16 cellular contexts compared by ENCODE assay signal in genomic region chr5:33343661-33344327, GRCh38.
DNase-seq lines count a peak whose midpoint lies in the region; ATAC-seq and TF ChIP-seq lines count a peak whose summit lies in the region.
"Had no signal": no experiment of that assay in that cellular context is flagged by ENCODE, and none has a peak within 500 bp of the region (broad histone marks: within the 10 kb centered on the region; RNA-seq: fewer than 3 reads in every experiment).

No MANE protein-coding gene starts in this region.

- H3K27ac ChIP-seq in SK-N-SH (ENCODE audit: low read depth in 2 of 2, low read length in 1 of 2) (peak overlapping the region; percentile 58 to 93; a peak in 3 of 4 replicates), fibroblast of lung (ENCODE audit: insufficient read depth, low read length) (peak overlapping the region; percentile 71), colonic mucosa (no peak overlapping the region)

- H3K4me2 ChIP-seq in SK-N-SH (peak overlapping the region; percentile 2; the same call in 1 of the 2 replicates), fibroblast of lung (ENCODE audit: extremely low read depth, insufficient read depth, low read length) (peak overlapping the region; percentile 21)

- TF ChIP-seq RAD21 in SK-N-SH (IDR thresholded peaks at IDR 0.05; ENCODE audit: low read length): no peak

- H4K20me1 ChIP-seq in SK-N-SH (ENCODE audit: insufficient read depth): no peaks in the 10 kb centered on the region
- H4K20me1 ChIP-seq in fibroblast of lung (ENCODE audit: control insufficient read depth, extremely low read depth, insufficient read depth, low read length): no peaks in the 10 kb centered on the region

- ATAC-seq in GM21447 (IDR thresholded peaks at IDR 0.05; ENCODE audit: unreplicated experiment): no peak
- ATAC-seq: K562 had no signal

- peaks cover 27% of the 10 kb centered on the region for H3F3A ChIP-seq in SK-N-SH (replicated peaks; ENCODE audit: insufficient read depth)

- TF ChIP-seq CTCF in SK-N-SH (IDR thresholded peaks at IDR 0.05) (no peak), fibroblast of lung (conservative IDR thresholded peaks at IDR 0.05 in 1 of 2, IDR thresholded peaks at IDR 0.05 in 1 of 2; ENCODE audit: low read depth in 1 of 2, low read length in 2 of 2) (no peak), colonic mucosa (IDR thresholded peaks at IDR 0.05) (no peak)

- H3K9ac ChIP-seq in SK-N-SH (peak overlapping the region; percentile 60), fibroblast of lung (ENCODE audit: insufficient read depth, low read length) (no peak overlapping the region), colonic mucosa (ENCODE audit: low read depth in 2 of 2, low read length in 2 of 2) (no peak overlapping the region)

- WGBS in SK-N-SH (ENCODE audit: low lambda C conversion rate): 3% methylated on average over 4 of the region's 4 CpGs

- no peaks in the 10 kb centered on the region for H3K27me3 ChIP-seq in SK-N-SH (ENCODE audit: insufficient read depth)
- H3K27me3 ChIP-seq in fibroblast of lung (ENCODE audit: control insufficient read depth, insufficient read depth, low read length): no peaks in the 10 kb centered on the region
- no peaks in the 10 kb centered on the region for H3K27me3 ChIP-seq in colonic mucosa

- peak in 1 of 2 experiments; percentile 65; a peak in 1 of 4 replicates for TF ChIP-seq EP300 in SK-N-SH (IDR thresholded peaks at IDR 0.05; ENCODE audit: borderline replicate concordance in 1 of 2, low read depth in 1 of 2, low read length in 1 of 2)

- H3K4me1 ChIP-seq in SK-N-SH (ENCODE audit: control insufficient read depth in 1 of 2, insufficient read depth in 2 of 2, low read depth in 1 of 2, low read length in 1 of 2) (0 out of 4 replicates have a peak, but pooled peaks cover 0 to 4% of the 10 kb centered on the region in 2 experiments), fibroblast of lung (ENCODE audit: control insufficient read depth, extremely low read depth, insufficient read depth, low read length) (peaks cover 3% of the 10 kb centered on the region), colonic mucosa (no peaks in the 10 kb centered on the region)

- H3K79me2 ChIP-seq in SK-N-SH (ENCODE audit: insufficient read depth) (no peaks in the 10 kb centered on the region), fibroblast of lung (ENCODE audit: control insufficient read depth, insufficient read depth, low read length) (no peaks in the 10 kb centered on the region)

- POLR2A ChIA-PET in SK-N-SH (lab: Yijun Ruan, JAX): no interaction called here

- no peaks in the 10 kb centered on the region for H3K9me2 ChIP-seq in SK-N-SH

- H2AFZ ChIP-seq in SK-N-SH (ENCODE audit: low read depth) (peak overlapping the region; percentile 63; the same call in 1 of the 2 replicates), fibroblast of lung (ENCODE audit: low read length) (no peak overlapping the region)

- no peaks in the 10 kb centered on the region for H3K36me3 ChIP-seq in SK-N-SH (replicated peaks in 1 of 2; ENCODE audit: control insufficient read depth in 1 of 2, insufficient read depth in 2 of 2, low read length in 1 of 2)
- no peaks in the 10 kb centered on the region for H3K36me3 ChIP-seq in fibroblast of lung (ENCODE audit: control insufficient read depth, insufficient read depth, low read length)
- no peaks in the 10 kb centered on the region for H3K36me3 ChIP-seq in colonic mucosa

- H3K4me3 ChIP-seq in SK-N-SH (ENCODE audit: low read depth in 2 of 2, low read length in 1 of 2): no peak overlapping the region
- no peak overlapping the region for H3K4me3 ChIP-seq in fibroblast of lung (replicated peaks in 1 of 4; ENCODE audit: control extremely low read depth in 1 of 4, insufficient read depth in 1 of 4, low read depth in 3 of 4, low read length in 4 of 4)
- no peak overlapping the region for H3K4me3 ChIP-seq in colonic mucosa
- H3K4me3 ChIP-seq: K562 had no signal

- H3K9me3 ChIP-seq in SK-N-SH (no peaks in the 10 kb centered on the region), fibroblast of lung (ENCODE audit: control insufficient read depth, insufficient read depth, low read depth, low read length) (no peaks in the 10 kb centered on the region), colonic mucosa (no peaks in the 10 kb centered on the region)

- DNase-seq in EL (peak; percentile 88), SK-N-SH (no peak), fibroblast of lung (ENCODE audit: low read depth in 2 of 2) (peak; percentile 86 to 93), renal cortical epithelial cell (ENCODE audit: low read depth) (peak; percentile 88), COR-L47 (lab: John Stamatoyannopoulos, UW) (no peak), colonic mucosa (no peak)
- DNase-seq in activated naive CD4-positive, alpha-beta T cell treated with Interleukin-2 at 50 U/mL for 16 hours: no peak
- DNase-seq: activated CD4-positive, alpha-beta T cell treated with anti-CD3 and anti-CD28 coated beads for 4 hours; activated gamma-delta T cell; Calu3; effector CD8-positive, alpha-beta T cell; NCI-H446 treated with DMSO at 0.1 percent for 48 hours; stimulated activated CD4-positive, alpha-beta T cell treated with anti-CD3 and anti-CD28 coated beads, Interleukin-2, amount 100 ng/mL, for 24 hours; stimulated activated naive CD4-positive, alpha-beta T cell treated with Interleukin-2 at 50 U/mL for 16 hours had no signal

- intact Hi-C loops in colonic mucosa (cut with DNase I): no loop called here

- CTCF ChIA-PET in SK-N-SH (lab: Yijun Ruan, JAX): no interaction called here

TF ChIP-seq in SK-N-SH, 30 proteins besides CTCF, POLR2A, EP300 and RAD21 (continues in another document):
- peak; percentile 81 for TF ChIP-seq JUND (IDR thresholded peaks at IDR 0.05)
- TF ChIP-seq USF2 (IDR thresholded peaks at IDR 0.05; ENCODE audit: borderline replicate concordance, low read depth, low read length): no peak
- no peak for TF ChIP-seq SIN3A (IDR thresholded peaks at IDR 0.05; ENCODE audit: borderline replicate concordance, low read depth, low read length)
- TF ChIP-seq FOXM1 (IDR thresholded peaks at IDR 0.05; ENCODE audit: low read depth): no peak
- TF ChIP-seq RCOR1 (IDR thresholded peaks at IDR 0.05; ENCODE audit: low read length): no peak
- no peak for TF ChIP-seq MEF2A (IDR thresholded peaks at IDR 0.05; ENCODE audit: borderline replicate concordance, low read depth)
- TF ChIP-seq FOSL2 (IDR thresholded peaks at IDR 0.05; ENCODE audit: borderline replicate concordance, low read depth): peak; percentile 90
- no peak for TF ChIP-seq GABPA (IDR thresholded peaks at IDR 0.05; ENCODE audit: low read depth)
- TF ChIP-seq POLR2AphosphoS5 (IDR thresholded peaks at IDR 0.05; ENCODE audit: low read depth, low read length): peak; percentile 36; the same call in 1 of the 2 replicates
- no peak for TF ChIP-seq IRF3 (IDR thresholded peaks at IDR 0.05; ENCODE audit: low read depth, low read length)
- TF ChIP-seq RXRA (IDR thresholded peaks at IDR 0.05; ENCODE audit: borderline replicate concordance, low read depth): no peak
- TF ChIP-seq TEAD4 (IDR thresholded peaks at IDR 0.05; ENCODE audit: borderline replicate concordance, insufficient read depth): peak; percentile 72
- peak; percentile 79; the same call in 1 of the 2 replicates for TF ChIP-seq TCF12 (IDR thresholded peaks at IDR 0.05)
- TF ChIP-seq REST (IDR thresholded peaks at IDR 0.05; ENCODE audit: low read depth, low read length): no peak
- no peak for TF ChIP-seq SMC3 (IDR thresholded peaks at IDR 0.05; ENCODE audit: low read depth, low read length)
- TF ChIP-seq FOXJ3 (CRISPR knock-in tag; IDR thresholded peaks at IDR 0.05): no peak

Comparison
In these comparisons a context has a peak if more than half of its experiments do, and no peak if none do; other contexts are left out.
1. DNase-seq: peak in EL (single experiment), fibroblast of lung (2 of 2) and renal cortical epithelial cell (single experiment); none in SK-N-SH (single experiment), COR-L47 (single experiment), colonic mucosa (single experiment) and activated naive CD4-positive, alpha-beta T cell treated with Interleukin-2 at 50 U/mL for 16 hours (single experiment).